ENCODE assay signal across 25 cellular contexts in the genomic region with DNA sequence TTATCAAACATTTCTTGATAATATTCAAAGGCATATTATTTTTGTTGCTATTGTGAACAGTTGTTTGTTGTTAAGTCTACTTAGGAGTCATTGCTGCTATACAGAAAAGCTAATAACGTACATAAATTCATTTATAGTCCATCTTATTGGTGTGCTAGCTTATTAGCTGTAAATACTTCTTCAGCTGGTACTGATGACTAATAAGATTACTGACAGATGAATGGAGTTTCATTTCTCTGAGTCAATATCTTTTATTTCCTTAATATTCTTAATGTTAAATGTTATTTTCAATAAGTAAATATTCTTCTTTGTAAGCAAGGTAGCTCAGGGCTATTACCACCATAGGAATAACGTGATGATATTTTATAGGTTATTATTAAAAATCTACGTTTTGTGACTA.
"Had no signal": no experiment of that assay in that cellular context is flagged by ENCODE, and none has a peak within 500 bp of the region (broad histone marks: within the 10 kb centered on the region; RNA-seq: fewer than 3 reads in every experiment).

No MANE protein-coding gene starts in this region.

- H3K4me3 ChIP-seq: cardiac muscle cell, Peyer's patch, SJCRH30 had no signal

- H3K27me3 ChIP-seq: cardiac muscle cell, Peyer's patch, SJCRH30 had no signal

- H3K27ac ChIP-seq: cardiac muscle cell, KMS-11, Peyer's patch, RWPE1, SJCRH30 had no signal

- H3K4me1 ChIP-seq: Peyer's patch, SJCRH30 had no signal

- DNase-seq: activated CD4-positive, alpha-beta T cell treated with anti-CD3 and anti-CD28 coated beads, Interleukin-2, amount 10 ng/mL, durations not matched to agents 24 days and 14 days; activated CD4-positive, alpha-beta T cell treated with anti-CD3 and anti-CD28 coated beads, Interleukin-2, amount 50 U/mL, for 48 hours; activated CD4-positive, CD25-positive, alpha-beta regulatory T cell treated with anti-CD3 and anti-CD28 coated beads, Interleukin-2, amount 50 U/mL, for 72 hours; activated CD8-positive, alpha-beta memory T cell treated with anti-CD3 and anti-CD28 coated beads, Interleukin-2, amount 10 ng/mL, durations not matched to agents 7 days and 5 days; activated effector memory CD4-positive, alpha-beta T cell treated with anti-CD3 and anti-CD28 coated beads, Interleukin-2, amount 50 U/mL, for 16 hours; activated naive CD4-positive, alpha-beta T cell treated with Interleukin-2 at 50 U/mL for 16 hours; activated T-cell treated with anti-CD3 and anti-CD28 coated beads, Interleukin-2, amount 50 U/mL, for 24 hours; amygdala; NCI-H1092; NCI-H1417; NCI-H2029; NCI-H2107; NCI-H345; NCI-H510A; NCI-H526 treated with DMSO at 0.1 percent for 48 hours; NCI-H82; OCI-M1; Peyer's patch; SJCRH30; SK-N-SH had no signal

- H3K9ac ChIP-seq: KMS-11, SK-N-SH had no signal

- ATAC-seq: activated CD8-positive, alpha-beta memory T cell treated with anti-CD3 and anti-CD28 coated beads, Interleukin-2, amount 10 ng/mL, durations not matched to agents 7 days and 5 days; WTC11 had no signal

- FAIRE-seq: astrocyte had no signal

- H3K9me3 ChIP-seq: Peyer's patch, SJCRH30, SK-N-SH had no signal

- H3K4me2 ChIP-seq: KMS-11, SK-N-SH had no signal

- H3K36me3 ChIP-seq: cardiac muscle cell, SJCRH30 had no signal
